ENCODE assay signal across 8 cellular contexts in genomic region chr16:30183236-30183960, GRCh38. TPM values are rescaled to one million over a fixed set of nuclear protein-coding genes. Genes with fewer than 3 reads are reported as not detected.
DNase-seq lines count a peak whose midpoint lies in the region; ATAC-seq, FAIRE-seq and TF ChIP-seq lines count a peak whose summit lies in the region.

TSS of gene CORO1A (plus strand) at chr16:30183602. CDS start at chr16:30185210, 1,608 bp downstream.

- 1 to 2% methylated on average over 56 to 73 of the region's 73 CpGs for WGBS in pancreas, 2 donors
- under 1% methylated on average over 73 of the region's 73 CpGs for WGBS in thymus

- peak within 1 kb of the TSS; percentile 96 for H3K4me3 Mint-ChIP-seq in activated naive CD4-positive, alpha-beta T cell treated with anti-CD3 and anti-CD28 coated beads, Interleukin-2, amount 50 U/mL, for 24 hours

- peaks cover 29% of the 10 kb centered on the region for H3K4me1 Mint-ChIP-seq in activated naive CD4-positive, alpha-beta T cell treated with anti-CD3 and anti-CD28 coated beads, Interleukin-2, amount 50 U/mL, for 24 hours

- DNase-seq in DMS153 (lab: John Stamatoyannopoulos, UW): peak; percentile 60
- DNase-seq in LHCN-M2 (ENCODE audit: low read depth): peak; percentile 59
- peak; percentile 94 for DNase-seq in Right ventricle myocardium superior
- peak; percentile 65 to 93 (median 80) for DNase-seq in pancreas

- FAIRE-seq in pancreas (lab: Jason Lieb, UNC): no peak

- no peaks in the 10 kb centered on the region for H3K9me3 Mint-ChIP-seq in activated naive CD4-positive, alpha-beta T cell treated with anti-CD3 and anti-CD28 coated beads, Interleukin-2, amount 50 U/mL, for 24 hours

- H3K4me1 ChIP-seq in pancreas (no peaks in the 10 kb centered on the region), thymus (ENCODE audit: control insufficient read depth, insufficient read depth, low read length) (peaks cover 15% of the 10 kb centered on the region)

- H3K36me3 ChIP-seq in pancreas: no peaks in the 10 kb centered on the region
- peaks cover 26% of the 10 kb centered on the region for H3K36me3 ChIP-seq in thymus (ENCODE audit: control insufficient read depth, insufficient read depth)

- ATAC-seq in GM21576 (IDR thresholded peaks at IDR 0.05; ENCODE audit: unreplicated experiment) (peak; percentile 42), SK-N-SH treated with all-trans-retinoic acid at 6 μM for 48 hours (peak; percentile 91), Right ventricle myocardium superior (ENCODE audit: poor library complexity) (peak; percentile 90), pancreas (peak; percentile 87 to 89 (median 88))

- no peaks in the 10 kb centered on the region for H3K27me3 Mint-ChIP-seq in activated naive CD4-positive, alpha-beta T cell treated with anti-CD3 and anti-CD28 coated beads, Interleukin-2, amount 50 U/mL, for 24 hours

- H3K27me3 ChIP-seq in pancreas (no peaks in the 10 kb centered on the region), thymus (ENCODE audit: control insufficient read depth, insufficient read depth) (no peaks in the 10 kb centered on the region)

- H3K4me3 ChIP-seq in pancreas (peak within 1 kb of the TSS; percentile 37 to 63 (median 46)), thymus (ENCODE audit: low read length) (peak within 1 kb of the TSS; percentile 65)

- intact Hi-C loops in Right ventricle myocardium superior (cut with DNase I): no loop called here
- intact Hi-C loops in pancreas (cut with DNase I): no loop called here

- H3K9me3 ChIP-seq in pancreas (no peaks in the 10 kb centered on the region), thymus (ENCODE audit: control insufficient read depth) (no peaks in the 10 kb centered on the region)

- H3K27ac Mint-ChIP-seq in activated naive CD4-positive, alpha-beta T cell treated with anti-CD3 and anti-CD28 coated beads, Interleukin-2, amount 50 U/mL, for 24 hours: peak within 1 kb of the TSS; percentile 97

- peaks cover 12% of the 10 kb centered on the region for H3K36me3 Mint-ChIP-seq in activated naive CD4-positive, alpha-beta T cell treated with anti-CD3 and anti-CD28 coated beads, Interleukin-2, amount 50 U/mL, for 24 hours

- H3K27ac ChIP-seq in pancreas (peak within 1 kb of the TSS in 2 of 4 donors; percentile 37 to 50), thymus (ENCODE audit: low read depth) (peak within 1 kb of the TSS; percentile 99)

- TF ChIP-seq CTCF in pancreas (IDR thresholded peaks at IDR 0.05): no peak

TF ChIP-seq in SK-N-SH treated with all-trans-retinoic acid at 6 μM for 48 hours, 23 proteins besides CTCF, POLR2A, EP300 and RAD21:
- TF ChIP-seq PPARA (CRISPR knock-in tag; IDR thresholded peaks at IDR 0.05; ENCODE audit: borderline replicate concordance) (no peak), POU6F1 (CRISPR knock-in tag; IDR thresholded peaks at IDR 0.05; ENCODE audit: borderline replicate concordance, low read depth) (no peak), ZFP30 (CRISPR knock-in tag; IDR thresholded peaks at IDR 0.05) (no peak), ESRRG (CRISPR knock-in tag; IDR thresholded peaks at IDR 0.05) (no peak), OSR1 (CRISPR knock-in tag; IDR thresholded peaks at IDR 0.05) (no peak), ARNTL (CRISPR knock-in tag; IDR thresholded peaks at IDR 0.05; ENCODE audit: borderline replicate concordance, low read depth) (no peak), ZNF565 (CRISPR knock-in tag; conservative IDR thresholded peaks at IDR 0.05; ENCODE audit: low read depth) (no peak), ZC3H10 (CRISPR knock-in tag; IDR thresholded peaks at IDR 0.05) (no peak), ZNF70 (CRISPR knock-in tag; IDR thresholded peaks at IDR 0.05) (no peak), ZFP3 (CRISPR knock-in tag; IDR thresholded peaks at IDR 0.05) (no peak), GLIS3 (CRISPR knock-in tag; IDR thresholded peaks at IDR 0.05) (no peak), CREB5 (CRISPR knock-in tag; IDR thresholded peaks at IDR 0.05; ENCODE audit: low read depth) (no peak), ZNF8 (CRISPR knock-in tag; IDR thresholded peaks at IDR 0.05) (no peak), BACH2 (CRISPR knock-in tag; IDR thresholded peaks at IDR 0.05; ENCODE audit: borderline replicate concordance) (no peak), CSRNP3 (CRISPR knock-in tag; IDR thresholded peaks at IDR 0.05) (no peak), TCF4 (CRISPR knock-in tag; IDR thresholded peaks at IDR 0.05; ENCODE audit: borderline replicate concordance) (no peak), CSDC2 (CRISPR knock-in tag; IDR thresholded peaks at IDR 0.05) (no peak), TSHZ2 (CRISPR knock-in tag; IDR thresholded peaks at IDR 0.05) (no peak), SNAI2 (CRISPR knock-in tag; IDR thresholded peaks at IDR 0.05) (no peak)

RNA-seq across cellular contexts. Expression of gene CORO1A, which starts in this region (rescaled TPM):
- total RNA-seq in LHCN-M2 (2014; rRNA removed): 5.0 and 6.7 TPM in 2 replicates
- 8.1 TPM for polyA plus RNA-seq in LHCN-M2 (2012)
- total RNA-seq in Right ventricle myocardium superior: 8.4 TPM
- total RNA-seq in pancreas: 10 to 100 TPM in 3 of 6 donors, 1 to 10 TPM in 3; 2.1 to 26.4 (median 9.7) TPM
- 10 to 100 TPM; 12.2 to 14.9 TPM for polyA plus RNA-seq in pancreas
- 554 TPM for polyA plus RNA-seq in thymus

Comparison
In these comparisons a context has a peak if more than half of its experiments do, and no peak if none do; other contexts are left out.
1. RNA of gene CORO1A (polyA plus RNA-seq): 554 TPM in thymus (single experiment); 12.2 to 14.9 TPM in pancreas; every median in the first group is over 10 times any median in the second.
2. Peak in every context shown above with its lines, with median percentiles within 50 percentile points of each other: DNase-seq and ATAC-seq.